Comparison of ENCODE assay signal across 13 cellular contexts in the genomic region with DNA sequence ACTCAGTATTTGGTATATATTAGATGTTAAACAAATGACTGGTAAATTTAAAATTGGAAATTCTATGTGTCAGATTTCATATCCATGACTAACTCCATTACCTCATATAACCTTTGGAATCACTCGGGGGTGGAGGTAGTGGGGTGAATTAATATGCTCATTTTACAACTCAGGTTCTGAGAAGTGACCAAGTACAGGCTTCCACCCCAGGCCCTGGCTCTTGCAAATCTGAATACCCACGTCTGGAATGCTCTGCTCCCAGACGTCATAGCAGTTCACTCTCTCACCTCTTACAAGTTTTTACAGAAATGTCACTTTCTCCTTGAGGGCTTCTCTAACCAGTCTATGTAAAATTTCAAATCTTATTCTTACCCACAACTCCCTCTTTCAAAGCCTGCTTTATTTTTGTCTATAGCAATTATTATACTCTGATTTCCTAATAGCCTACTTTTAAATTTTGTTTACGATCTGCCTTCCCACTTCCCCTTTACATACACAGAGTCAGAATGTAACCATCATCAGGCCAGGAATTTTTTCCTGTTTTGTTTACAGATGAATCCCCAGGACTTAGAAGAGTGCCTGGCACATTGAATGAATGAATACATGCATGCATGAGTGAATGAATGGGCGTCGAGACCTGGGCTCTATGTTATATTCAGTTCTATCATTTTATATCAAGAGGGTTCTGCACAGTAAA.
DNase-seq lines count a peak whose midpoint lies in the region; ATAC-seq and TF ChIP-seq lines count a peak whose summit lies in the region.
"Had no signal": no experiment of that assay in that cellular context is flagged by ENCODE, and none has a peak within 500 bp of the region (broad histone marks: within the 10 kb centered on the region; RNA-seq: fewer than 3 reads in every experiment).

No MANE protein-coding gene starts in this region.

- H3K4me1 Mint-ChIP-seq in immature natural killer cell, result peaks cover 8 to 30% of the 10 kb centered on the region in 2 donors
- H3K4me1 Mint-ChIP-seq in stimulated activated memory B cell treated with anti-CD40 and anti-IgM and Interleukin-4, amounts not matched to agents 10 μg/mL and 1 μg/mL and 100 μg/mL, for 72 hours, result no peaks in the 10 kb centered on the region
- peaks cover 4% of the 10 kb centered on the region for H3K4me1 Mint-ChIP-seq in progenitor cell of endocrine pancreas (ENCODE audit: low read depth)

- H3K4me3 Mint-ChIP-seq in immature natural killer cell (no peak overlapping the region), progenitor cell of endocrine pancreas (ENCODE audit: low read depth) (no peak overlapping the region)
- no peak overlapping the region for H3K4me3 Mint-ChIP-seq in stimulated activated memory B cell treated with anti-CD40 and anti-IgM and Interleukin-4, amounts not matched to agents 10 μg/mL and 1 μg/mL and 100 μg/mL, for 72 hours
- H3K4me3 Mint-ChIP-seq: dendritic cell treated with granulocyte-macrophage colony-stimulating factor and Interleukin-4, amounts not matched to agents 40 ng/mL and 50 ng/mL, for 4 days; neural crest cell had no signal

- DNase-seq in EL (peak; percentile 96), M059J (ENCODE audit: low read depth) (peak; percentile 98), choroid plexus epithelial cell (ENCODE audit: low read depth) (peak; percentile 97), myocyte (ENCODE audit: low read depth) (peak; percentile 32), immature natural killer cell (no peak), progenitor cell of endocrine pancreas (ENCODE audit: low spot score, unreplicated experiment) (no peak), NCI-H2227 treated with DMSO at 0.1 percent for 48 hours (lab: John Stamatoyannopoulos, UW) (no peak)
- DNase-seq: activated CD4-positive, CD25-positive, alpha-beta regulatory T cell; stimulated activated CD4-positive, alpha-beta T cell treated with anti-CD3 and anti-CD28 coated beads, Interleukin-2, amount 100 ng/mL, for 24 hours had no signal

- H3K9me3 Mint-ChIP-seq in immature natural killer cell, result no peaks in the 10 kb centered on the region
- H3K9me3 Mint-ChIP-seq in stimulated activated memory B cell treated with anti-CD40 and anti-IgM and Interleukin-4, amounts not matched to agents 10 μg/mL and 1 μg/mL and 100 μg/mL, for 72 hours, result no peaks in the 10 kb centered on the region
- H3K9me3 Mint-ChIP-seq in progenitor cell of endocrine pancreas (ENCODE audit: low read depth), result no peaks in the 10 kb centered on the region
- H3K9me3 Mint-ChIP-seq: dendritic cell treated with granulocyte-macrophage colony-stimulating factor and Interleukin-4, amounts not matched to agents 40 ng/mL and 50 ng/mL, for 4 days; neural crest cell had no signal

- no peak for ATAC-seq in stimulated activated memory B cell treated with anti-CD40 and anti-IgM and Interleukin-4, amounts not matched to agents 10 μg/mL and 1 μg/mL and 100 μg/mL, for 72 hours
- ATAC-seq: HepG2 had no signal

- TF ChIP-seq CTCF in choroid plexus epithelial cell (conservative IDR thresholded peaks at IDR 0.05; ENCODE audit: low read depth, low read length), result no peak
- no peak for TF ChIP-seq CTCF in progenitor cell of endocrine pancreas (IDR thresholded peaks at IDR 0.05; ENCODE audit: unreplicated experiment)

- H3K36me3 Mint-ChIP-seq in immature natural killer cell (no peaks in the 10 kb centered on the region), progenitor cell of endocrine pancreas (ENCODE audit: insufficient read depth) (no peaks in the 10 kb centered on the region)
- H3K36me3 Mint-ChIP-seq in stimulated activated memory B cell treated with anti-CD40 and anti-IgM and Interleukin-4, amounts not matched to agents 10 μg/mL and 1 μg/mL and 100 μg/mL, for 72 hours, result no peaks in the 10 kb centered on the region

- H3K27me3 Mint-ChIP-seq in immature natural killer cell (ENCODE audit: low read depth in 3 of 3) (peaks cover 2 to 9% (median 3%) of the 10 kb centered on the region in 3 donors), progenitor cell of endocrine pancreas (no peaks in the 10 kb centered on the region)
- H3K27me3 Mint-ChIP-seq in stimulated activated memory B cell treated with anti-CD40 and anti-IgM and Interleukin-4, amounts not matched to agents 10 μg/mL and 1 μg/mL and 100 μg/mL, for 72 hours, result no peaks in the 10 kb centered on the region

- H3K27ac Mint-ChIP-seq in immature natural killer cell (no peak overlapping the region), progenitor cell of endocrine pancreas (no peak overlapping the region)
- no peak overlapping the region for H3K27ac Mint-ChIP-seq in stimulated activated memory B cell treated with anti-CD40 and anti-IgM and Interleukin-4, amounts not matched to agents 10 μg/mL and 1 μg/mL and 100 μg/mL, for 72 hours
- H3K27ac Mint-ChIP-seq: dendritic cell treated with granulocyte-macrophage colony-stimulating factor and Interleukin-4, amounts not matched to agents 40 ng/mL and 50 ng/mL, for 4 days had no signal

- H3K4me3 ChIP-seq in choroid plexus epithelial cell (ENCODE audit: low read depth, low read length), result no peak overlapping the region

Comparison
In these comparisons a context has a peak if more than half of its experiments do, and no peak if none do; other contexts are left out.
1. DNase-seq: peak in EL (single experiment), M059J (single experiment), choroid plexus epithelial cell (single experiment) and myocyte (single experiment); none in immature natural killer cell (0 of 3), progenitor cell of endocrine pancreas (single experiment) and NCI-H2227 treated with DMSO at 0.1 percent for 48 hours (single experiment).